ENCODE assay signal across 9 cellular contexts in the genomic region with DNA sequence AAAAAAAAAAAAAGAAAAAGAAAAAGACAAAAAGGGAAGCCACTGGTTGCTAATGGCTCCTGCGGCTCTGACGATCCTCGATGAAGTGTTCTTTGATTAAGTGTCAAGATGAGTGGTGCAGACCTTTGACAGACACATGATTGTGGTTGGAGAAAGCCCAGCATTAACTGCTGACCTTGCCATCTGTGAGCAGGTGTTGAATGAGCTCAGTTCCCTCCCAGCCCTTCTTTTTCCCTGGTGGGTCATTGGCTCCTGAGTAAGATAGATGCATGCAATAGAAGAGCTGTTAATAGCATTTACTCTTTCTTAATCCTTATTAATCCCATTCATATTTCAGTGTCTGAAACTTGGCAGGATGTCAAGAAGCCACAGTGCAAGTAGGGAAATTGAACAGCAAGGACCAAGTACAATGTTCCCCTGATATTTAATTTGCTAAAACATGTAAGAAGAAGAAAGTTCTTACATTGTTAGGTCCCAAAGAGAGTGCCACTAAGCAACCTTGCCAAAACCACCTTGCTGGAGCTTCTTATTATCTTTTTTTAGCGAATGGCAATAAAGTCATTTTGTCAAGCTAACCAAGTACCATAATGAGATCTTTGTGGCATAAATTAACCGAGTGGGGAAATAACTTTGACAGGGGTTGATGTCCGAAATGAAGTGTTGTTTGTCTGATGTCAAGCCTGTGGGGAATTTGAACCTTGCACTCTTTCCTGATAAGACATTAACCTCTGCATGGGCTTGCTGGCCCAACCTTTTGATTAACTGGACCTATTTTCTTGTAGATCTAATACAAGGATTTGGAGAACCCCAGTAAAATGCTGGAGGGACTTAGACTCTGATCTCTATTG.
DNase-seq lines count a peak whose midpoint lies in the region; ATAC-seq and TF ChIP-seq lines count a peak whose summit lies in the region.
"Had no signal": no experiment of that assay in that cellular context is flagged by ENCODE, and none has a peak within 500 bp of the region (broad histone marks: within the 10 kb centered on the region; RNA-seq: fewer than 3 reads in every experiment).

No MANE protein-coding gene starts in this region.

- H3K9ac ChIP-seq in neuronal stem cell (ENCODE audit: low read depth, low read length, poor library complexity), result no peak overlapping the region

- no peak overlapping the region for H3K14ac ChIP-seq in neuronal stem cell (ENCODE audit: low read length)

- H4K8ac ChIP-seq in neuronal stem cell (ENCODE audit: low read depth, low read length), result no peak overlapping the region

- no peaks in the 10 kb centered on the region for H3K79me1 ChIP-seq in neuronal stem cell (ENCODE audit: low read depth, low read length)

- no peaks in the 10 kb centered on the region for H3K27me3 ChIP-seq in transverse colon
- H3K27me3 ChIP-seq in neuronal stem cell (ENCODE audit: control insufficient read depth in 3 of 3, insufficient read depth in 3 of 3, low read depth in 1 of 3, low read length in 3 of 3), result no peaks in the 10 kb centered on the region

- no peak overlapping the region for H3K18ac ChIP-seq in neuronal stem cell (ENCODE audit: low read length)

- no peak overlapping the region for H2AK5ac ChIP-seq in neuronal stem cell (ENCODE audit: low read depth, low read length)

- no peaks in the 10 kb centered on the region for H3K9me3 Mint-ChIP-seq in activated CD8-positive, alpha-beta T cell treated with anti-CD3 and anti-CD28 coated beads, Interleukin-2, amount 10 ng/mL, durations not matched to agents 7 days and 5 days (ENCODE audit: insufficient read depth)
- no peaks in the 10 kb centered on the region for H3K9me3 Mint-ChIP-seq in activated CD8-positive, alpha-beta T cell treated with anti-CD3 and anti-CD28 coated beads for 36 hours

- no peak overlapping the region for H2BK12ac ChIP-seq in neuronal stem cell (ENCODE audit: low read length)

- no peak for TF ChIP-seq EP300 in transverse colon (IDR thresholded peaks at IDR 0.05; ENCODE audit: low read depth)

- H3K27ac ChIP-seq in transverse colon, result peak overlapping the region; percentile 59 to 71 (median 61)
- H3K27ac ChIP-seq in neuronal stem cell (replicated peaks; ENCODE audit: low read length), result no peak overlapping the region

- H3K27me3 Mint-ChIP-seq in activated CD8-positive, alpha-beta T cell treated with anti-CD3 and anti-CD28 coated beads, Interleukin-2, amount 10 ng/mL, durations not matched to agents 7 days and 5 days (ENCODE audit: low read depth), result no peaks in the 10 kb centered on the region
- H3K27me3 Mint-ChIP-seq in activated CD8-positive, alpha-beta T cell treated with anti-CD3 and anti-CD28 coated beads for 36 hours, result no peaks in the 10 kb centered on the region

- no peak overlapping the region for H3K4ac ChIP-seq in neuronal stem cell (ENCODE audit: low read length)

- H3K4me1 Mint-ChIP-seq in activated CD8-positive, alpha-beta T cell treated with anti-CD3 and anti-CD28 coated beads, Interleukin-2, amount 10 ng/mL, durations not matched to agents 7 days and 5 days (ENCODE audit: low read depth), result peaks cover 58% of the 10 kb centered on the region
- peaks cover 63% of the 10 kb centered on the region for H3K4me1 Mint-ChIP-seq in activated CD8-positive, alpha-beta T cell treated with anti-CD3 and anti-CD28 coated beads for 36 hours (ENCODE audit: low read depth)

- 25 to 29% methylated on average over 6 of the region's 6 CpGs for WGBS in transverse colon (ENCODE audit: low coverage in 1 of 2), 2 donors
- no CpG with 5 or more reads among the region's 6 CpGs for WGBS in neuronal stem cell (ENCODE audit: extremely low coverage in 2 of 2, insufficient read length in 2 of 2, insufficient replicate concordance in 1 of 2), 2 donors

- H2BK120ac ChIP-seq in neuronal stem cell (ENCODE audit: low read depth, low read length), result no peak overlapping the region

- TF ChIP-seq POLR2A in transverse colon (IDR thresholded peaks at IDR 0.05), result no peak

- H2BK15ac ChIP-seq in neuronal stem cell (ENCODE audit: low read length), result no peak overlapping the region

- intact Hi-C loops in activated CD8-positive, alpha-beta T cell treated with anti-CD3 and anti-CD28 coated beads for 36 hours (cut with micrococcal nuclease), result no loop called here
- intact Hi-C loops in transverse colon (cut with DNase I; ENCODE audit: low total_unique reads), result no loop called here

- no peak overlapping the region for H4K91ac ChIP-seq in neuronal stem cell (ENCODE audit: low read depth, low read length, poor library complexity)

- no peak overlapping the region for H2BK5ac ChIP-seq in neuronal stem cell (ENCODE audit: low read length)

- CTCF ChIA-PET in activated CD8-positive, alpha-beta T cell treated with anti-CD3 and anti-CD28 coated beads, Interleukin-2, amount 10 ng/mL, durations not matched to agents 7 days and 5 days (lab: Charles Lee), result interaction anchor here (1.1 kb wide), 1 partner anchor 15 kb away, joined by 4 read pairs; no protein-coding TSS in a partner anchor
- CTCF ChIA-PET in activated CD8-positive, alpha-beta T cell treated with anti-CD3 and anti-CD28 coated beads for 36 hours (lab: Charles Lee), result interaction anchor here (2.4 kb wide), 1 partner anchor 14 kb away, joined by 11 read pairs; no protein-coding TSS in a partner anchor

- H2AFZ ChIP-seq in neuronal stem cell (ENCODE audit: low read length), result no peak overlapping the region

- H3K4me3 ChIP-seq in fibroblast of pulmonary artery (replicated peaks; ENCODE audit: low read depth, low read length) (no peak overlapping the region), transverse colon (no peak overlapping the region), neuronal stem cell (ENCODE audit: low read length in 2 of 2) (no peak overlapping the region)

- H3K4me3 Mint-ChIP-seq in activated CD8-positive, alpha-beta T cell treated with anti-CD3 and anti-CD28 coated beads, Interleukin-2, amount 10 ng/mL, durations not matched to agents 7 days and 5 days, result no peak overlapping the region
- H3K4me3 Mint-ChIP-seq in activated CD8-positive, alpha-beta T cell treated with anti-CD3 and anti-CD28 coated beads for 36 hours, result no peak overlapping the region

- POLR2A ChIA-PET in activated CD8-positive, alpha-beta T cell treated with anti-CD3 and anti-CD28 coated beads, Interleukin-2, amount 10 ng/mL, durations not matched to agents 7 days and 5 days (lab: Charles Lee), result no interaction called here
- POLR2A ChIA-PET in activated CD8-positive, alpha-beta T cell treated with anti-CD3 and anti-CD28 coated beads for 36 hours (lab: Charles Lee), result interaction anchor here (0.9 kb wide), 1 partner anchor 92 kb away, joined by 3 read pairs; no protein-coding TSS in a partner anchor

- peak overlapping the region; percentile 7 for H3K27ac Mint-ChIP-seq in activated CD8-positive, alpha-beta T cell treated with anti-CD3 and anti-CD28 coated beads, Interleukin-2, amount 10 ng/mL, durations not matched to agents 7 days and 5 days
- no peak overlapping the region for H3K27ac Mint-ChIP-seq in activated CD8-positive, alpha-beta T cell treated with anti-CD3 and anti-CD28 coated beads for 36 hours

- no peaks in the 10 kb centered on the region for H3K36me3 ChIP-seq in transverse colon
- no peaks in the 10 kb centered on the region for H3K36me3 ChIP-seq in neuronal stem cell (replicated peaks in 1 of 2; ENCODE audit: control insufficient read depth in 2 of 2, insufficient read depth in 2 of 2, low read length in 2 of 2)

- DNase-seq in activated CD8-positive, alpha-beta T cell treated with anti-CD3 and anti-CD28 coated beads, Interleukin-2, amount 10 ng/mL, durations not matched to agents 7 days and 5 days, result peak; percentile 18
- DNase-seq in activated CD8-positive, alpha-beta T cell treated with anti-CD3 and anti-CD28 coated beads for 36 hours, result no peak
- DNase-seq in NCI-H524 (lab: John Stamatoyannopoulos, UW), result peak; percentile 97 to 99
- peak; percentile 23 for DNase-seq in fibroblast of pulmonary artery (ENCODE audit: low read depth)
- DNase-seq in transverse colon, result no peak
- DNase-seq in neuronal stem cell (ENCODE audit: low spot score), result no peak
- DNase-seq in anterior cingulate cortex (lab: John Stamatoyannopoulos, UW), result no peak
- DNase-seq: stimulated activated CD4-positive, alpha-beta T cell treated with anti-CD3 and anti-CD28 coated beads, Interleukin-4, amount 100 ng/mL, for 4 hours had no signal

- ATAC-seq in activated CD8-positive, alpha-beta T cell treated with anti-CD3 and anti-CD28 coated beads, Interleukin-2, amount 10 ng/mL, durations not matched to agents 7 days and 5 days, result no peak
- ATAC-seq in activated CD8-positive, alpha-beta T cell treated with anti-CD3 and anti-CD28 coated beads for 36 hours, result no peak
- ATAC-seq in HG02840 (IDR thresholded peaks at IDR 0.05; ENCODE audit: low FRiP score, unreplicated experiment), result no peak

- peaks cover 3 to 39% (median 24%) of the 10 kb centered on the region in 4 donors for H3K4me1 ChIP-seq in transverse colon
- peaks cover 14 to 16% of the 10 kb centered on the region in 2 donors for H3K4me1 ChIP-seq in neuronal stem cell (ENCODE audit: control insufficient read depth in 2 of 2, insufficient read depth in 1 of 2, low read depth in 1 of 2, low read length in 2 of 2)

- peaks cover 7% of the 10 kb centered on the region for H3K36me3 Mint-ChIP-seq in activated CD8-positive, alpha-beta T cell treated with anti-CD3 and anti-CD28 coated beads, Interleukin-2, amount 10 ng/mL, durations not matched to agents 7 days and 5 days (ENCODE audit: low read depth)
- no peaks in the 10 kb centered on the region for H3K36me3 Mint-ChIP-seq in activated CD8-positive, alpha-beta T cell treated with anti-CD3 and anti-CD28 coated beads for 36 hours (ENCODE audit: low read depth)

- H3K9me3 ChIP-seq in transverse colon, result no peaks in the 10 kb centered on the region
- H3K9me3 ChIP-seq in neuronal stem cell (replicated peaks in 1 of 2; ENCODE audit: control insufficient read depth in 2 of 2, insufficient read depth in 1 of 2, low read depth in 1 of 2, low read length in 2 of 2), result no peaks in the 10 kb centered on the region

- TF ChIP-seq CTCF in activated CD8-positive, alpha-beta T cell treated with anti-CD3 and anti-CD28 coated beads for 36 hours (IDR thresholded peaks at IDR 0.05), result no peak
- TF ChIP-seq CTCF in fibroblast of pulmonary artery (IDR thresholded peaks at IDR 0.05; ENCODE audit: low read length, missing control alignments), result no peak
- TF ChIP-seq CTCF in transverse colon (IDR thresholded peaks at IDR 0.05), result no peak

- H3K4me2 ChIP-seq in neuronal stem cell (ENCODE audit: insufficient read depth, low read length, poor library complexity, severe bottlenecking), result no peak overlapping the region

- in situ Hi-C loops in transverse colon (cut with MboI; ENCODE audit: low pct_ligation_motif_present in 1 of 4, low pct_unique_long_range_greater_than_20kb in 1 of 4, low sequenced_read_pairs in 3 of 4), result no loop called here

- H3K23ac ChIP-seq in neuronal stem cell (ENCODE audit: low read depth, low read length, poor library complexity), result no peak overlapping the region

Comparison
In these comparisons a context has a peak if more than half of its experiments do, and no peak if none do; other contexts are left out.
1. DNase-seq: peak in activated CD8-positive, alpha-beta T cell treated with anti-CD3 and anti-CD28 coated beads, Interleukin-2, amount 10 ng/mL, durations not matched to agents 7 days and 5 days (single experiment), NCI-H524 (2 of 2) and fibroblast of pulmonary artery (single experiment); none in activated CD8-positive, alpha-beta T cell treated with anti-CD3 and anti-CD28 coated beads for 36 hours (single experiment), transverse colon (single experiment), neuronal stem cell (single experiment) and anterior cingulate cortex (0 of 58).